18 cellular contexts compared by ENCODE assay signal in genomic region chr3:39432342-39432741, GRCh38. TPM values are rescaled to one million over a fixed set of nuclear protein-coding genes. Genes with fewer than 3 reads are reported as not detected.
A peak's percentile ranks its signal among the peaks of the same experiment; 100 is the strongest.
DNase-seq lines count a peak whose midpoint lies in the region; ATAC-seq, FAIRE-seq and TF ChIP-seq lines count a peak whose summit lies in the region.
"Had no signal": no experiment of that assay in that cellular context is flagged by ENCODE, and none has a peak within 500 bp of the region (broad histone marks: within the 10 kb centered on the region; RNA-seq: fewer than 3 reads in every experiment).

No MANE protein-coding gene starts in this region.

- no peak overlapping the region for H3K9ac ChIP-seq in astrocyte (ENCODE audit: low read length)
- H3K9ac ChIP-seq: BLaER1 had no signal

- CTCF ChIA-PET in Calu3 (lab: Charles Lee) = no interaction called here

- H3K4me1 Mint-ChIP-seq in Calu3 (ENCODE audit: low read depth, unreplicated experiment) (peaks cover 16% of the 10 kb centered on the region), astrocyte (ENCODE audit: low read depth, unreplicated experiment) (peaks cover 25% of the 10 kb centered on the region), neural crest cell (no peaks in the 10 kb centered on the region)
- H3K4me1 Mint-ChIP-seq: CD8-positive, alpha-beta memory T cell had no signal

- no peaks in the 10 kb centered on the region for H3K9me3 ChIP-seq in astrocyte (ENCODE audit: insufficient read depth, low read depth, low read length)
- H3K9me3 ChIP-seq: BLaER1, HAP-1 had no signal

- intact Hi-C loops in Calu3 (cut with micrococcal nuclease; ENCODE audit: unreplicated experiment) = no loop called here

- H3K79me2 ChIP-seq in astrocyte (ENCODE audit: insufficient read depth, low read length) = no peaks in the 10 kb centered on the region

- no peak overlapping the region for H2AFZ ChIP-seq in astrocyte (ENCODE audit: low read depth, low read length)

- TF ChIP-seq CTCF in Calu3 (IDR thresholded peaks at IDR 0.05; ENCODE audit: unreplicated experiment) = no peak
- no peak for TF ChIP-seq CTCF in astrocyte (IDR thresholded peaks at IDR 0.05; ENCODE audit: insufficient read depth, low read depth, low read length)
- TF ChIP-seq CTCF in neural crest cell (conservative IDR thresholded peaks at IDR 0.05) = no peak

- H3K4me3 Mint-ChIP-seq in Calu3 (ENCODE audit: low read depth, unreplicated experiment) (no peak overlapping the region), astrocyte (ENCODE audit: unreplicated experiment) (no peak overlapping the region), neural crest cell (no peak overlapping the region)
- H3K4me3 Mint-ChIP-seq: CD8-positive, alpha-beta memory T cell had no signal

- no peak overlapping the region for H3K27ac Mint-ChIP-seq in Calu3 (ENCODE audit: unreplicated experiment)
- peak overlapping the region; percentile 62 for H3K27ac Mint-ChIP-seq in astrocyte (ENCODE audit: unreplicated experiment)
- H3K27ac Mint-ChIP-seq in neural crest cell (ENCODE audit: unreplicated experiment) = peak overlapping the region; percentile 50
- H3K27ac Mint-ChIP-seq: CD8-positive, alpha-beta memory T cell had no signal

- H3K9me3 Mint-ChIP-seq in Calu3 (ENCODE audit: low read depth, unreplicated experiment) = no peaks in the 10 kb centered on the region
- H3K9me3 Mint-ChIP-seq in astrocyte (ENCODE audit: unreplicated experiment) = peaks cover 4% of the 10 kb centered on the region
- H3K9me3 Mint-ChIP-seq in neural crest cell = no peaks in the 10 kb centered on the region
- H3K9me3 Mint-ChIP-seq: CD8-positive, alpha-beta memory T cell had no signal

- H3K4me1 ChIP-seq in astrocyte (ENCODE audit: insufficient read depth, low read length) = no peaks in the 10 kb centered on the region
- H3K4me1 ChIP-seq: BLaER1, HAP-1 had no signal

- no peak for FAIRE-seq in astrocyte (lab: Jason Lieb, UNC)
- FAIRE-seq in urothelium cell line (lab: Jason Lieb, UNC) = no peak
- FAIRE-seq: G401.6, GM12892, GM19239, H1 had no signal

- H3K27me3 ChIP-seq in astrocyte (ENCODE audit: insufficient read depth, low read length) = no peaks in the 10 kb centered on the region
- H3K27me3 ChIP-seq: BLaER1 had no signal

- no peaks in the 10 kb centered on the region for H3K27me3 Mint-ChIP-seq in Calu3 (ENCODE audit: unreplicated experiment)
- H3K27me3 Mint-ChIP-seq in astrocyte (ENCODE audit: low read depth, unreplicated experiment) = peaks cover 4% of the 10 kb centered on the region
- H3K27me3 Mint-ChIP-seq in neural crest cell (ENCODE audit: low read depth) = no peaks in the 10 kb centered on the region

- H3K4me3 ChIP-seq in astrocyte (ENCODE audit: insufficient read depth, low read depth, low read length) = no peak overlapping the region
- H3K4me3 ChIP-seq: BLaER1, HAP-1 had no signal

- H3K27ac ChIP-seq in astrocyte (ENCODE audit: low read depth, low read length) = no peak overlapping the region
- H3K27ac ChIP-seq: BLaER1, HL-60 had no signal

- no peaks in the 10 kb centered on the region for H3K36me3 ChIP-seq in astrocyte (ENCODE audit: insufficient read depth, low read length)
- H3K36me3 ChIP-seq: BLaER1, HAP-1 had no signal

- H3K4me2 ChIP-seq in astrocyte (ENCODE audit: low read length) = no peak overlapping the region
- H3K4me2 ChIP-seq: BLaER1 had no signal

- H3K36me3 Mint-ChIP-seq in Calu3 (ENCODE audit: insufficient read depth, unreplicated experiment) = no peaks in the 10 kb centered on the region
- no peaks in the 10 kb centered on the region for H3K36me3 Mint-ChIP-seq in astrocyte (ENCODE audit: low read depth, unreplicated experiment)
- no peaks in the 10 kb centered on the region for H3K36me3 Mint-ChIP-seq in neural crest cell (ENCODE audit: low read depth)
- H3K36me3 Mint-ChIP-seq: CD8-positive, alpha-beta memory T cell had no signal

- ATAC-seq in GM19035 (IDR thresholded peaks at IDR 0.05; ENCODE audit: unreplicated experiment) (no peak), GM21526 (IDR thresholded peaks at IDR 0.05; ENCODE audit: low FRiP score, unreplicated experiment) (no peak)

- DNase-seq in Calu3 = peak; percentile 34
- peak; percentile 49 for DNase-seq in HT1080 (ENCODE audit: low read depth)
- no peak for DNase-seq in astrocyte (ENCODE audit: low read depth)
- DNase-seq in neural crest cell (ENCODE audit: low read depth, low spot score) = no peak
- DNase-seq in urothelium cell line (ENCODE audit: low spot score) = no peak
- DNase-seq in NCI-H510A (lab: John Stamatoyannopoulos, UW) = no peak
- DNase-seq: AML-193; CD8-positive, alpha-beta memory T cell; DMS79 had no signal

- no peaks in the 10 kb centered on the region for H4K20me1 ChIP-seq in astrocyte (ENCODE audit: insufficient read depth, low read length)
- H4K20me1 ChIP-seq: BLaER1 had no signal

- no TSS peak for BruUV-seq in Calu3 (replicated peaks; lab: Mats Ljungman, UMichigan)

RNA-seq across cellular contexts. Expression of gene RPSA, which starts 25.8 kb away (rescaled TPM):
- 751 and 904 TPM in 2 replicates for total RNA-seq in Calu3 (2022)
- total RNA-seq in HT1080 (2014; rRNA removed; shearing (Covaris generic)) = 2,701 and 2,964 TPM in 2 replicates
- polyA plus RNA-seq in HT1080 (2015; cell fraction: cytosol; rRNA removed) = 3,532 and 3,656 TPM in 2 replicates
- 1,497 and 1,638 TPM in 2 replicates for polyA plus RNA-seq in HT1080 (2015; cell fraction: nucleus; rRNA removed)
- total RNA-seq in astrocyte = 881 and 1,004 TPM in 2 replicates
- total RNA-seq in neural crest cell = 1,595 and 1,633 TPM in 2 replicates

RNA-seq across cellular contexts. Expression of gene MOBP, which starts 35.1 kb away (rescaled TPM):
- total RNA-seq in Calu3 (2022) (0.57 TPM in 1 of 2 replicates, not detected in the other), astrocyte (0.16 and 0.41 TPM in 2 replicates), neural crest cell (not detected in 2 replicates)
- total RNA-seq in HT1080 (2014; rRNA removed; shearing (Covaris generic)) = not detected in 2 replicates
- polyA plus RNA-seq in HT1080 (2015; cell fraction: cytosol; rRNA removed) = 0.02 TPM in 1 of 2 replicates, not detected in the other
- 0.04 TPM in 1 of 2 replicates, not detected in the other for polyA plus RNA-seq in HT1080 (2015; cell fraction: nucleus; rRNA removed)
- total RNA-seq: CD8-positive, alpha-beta memory T cell had no signal
- polyA plus RNA-seq: CD8-positive, alpha-beta memory T cell had no signal

RNA-seq across cellular contexts. Expression of gene SLC25A38, which starts 49.2 kb away (rescaled TPM):
- 23.6 and 24.9 TPM in 2 replicates for total RNA-seq in Calu3 (2022)
- total RNA-seq in HT1080 (2014; rRNA removed; shearing (Covaris generic)) = 37.1 and 53.8 TPM in 2 replicates
- 31.8 and 33.3 TPM in 2 replicates for polyA plus RNA-seq in HT1080 (2015; cell fraction: cytosol; rRNA removed)
- polyA plus RNA-seq in HT1080 (2015; cell fraction: nucleus; rRNA removed) = 26.0 and 26.8 TPM in 2 replicates
- 33.0 and 34.4 TPM in 2 replicates for total RNA-seq in astrocyte
- 26.6 and 28.4 TPM in 2 replicates for total RNA-seq in neural crest cell

Comparison
In these comparisons a context has a peak if more than half of its experiments do, and no peak if none do; other contexts are left out.
1. DNase-seq: peak in Calu3 (single experiment) and HT1080 (single experiment); none in astrocyte (single experiment), neural crest cell (single experiment), urothelium cell line (single experiment) and NCI-H510A (single experiment).